Comparison of ENCODE assay signal across 8 cellular contexts in the genomic region with DNA sequence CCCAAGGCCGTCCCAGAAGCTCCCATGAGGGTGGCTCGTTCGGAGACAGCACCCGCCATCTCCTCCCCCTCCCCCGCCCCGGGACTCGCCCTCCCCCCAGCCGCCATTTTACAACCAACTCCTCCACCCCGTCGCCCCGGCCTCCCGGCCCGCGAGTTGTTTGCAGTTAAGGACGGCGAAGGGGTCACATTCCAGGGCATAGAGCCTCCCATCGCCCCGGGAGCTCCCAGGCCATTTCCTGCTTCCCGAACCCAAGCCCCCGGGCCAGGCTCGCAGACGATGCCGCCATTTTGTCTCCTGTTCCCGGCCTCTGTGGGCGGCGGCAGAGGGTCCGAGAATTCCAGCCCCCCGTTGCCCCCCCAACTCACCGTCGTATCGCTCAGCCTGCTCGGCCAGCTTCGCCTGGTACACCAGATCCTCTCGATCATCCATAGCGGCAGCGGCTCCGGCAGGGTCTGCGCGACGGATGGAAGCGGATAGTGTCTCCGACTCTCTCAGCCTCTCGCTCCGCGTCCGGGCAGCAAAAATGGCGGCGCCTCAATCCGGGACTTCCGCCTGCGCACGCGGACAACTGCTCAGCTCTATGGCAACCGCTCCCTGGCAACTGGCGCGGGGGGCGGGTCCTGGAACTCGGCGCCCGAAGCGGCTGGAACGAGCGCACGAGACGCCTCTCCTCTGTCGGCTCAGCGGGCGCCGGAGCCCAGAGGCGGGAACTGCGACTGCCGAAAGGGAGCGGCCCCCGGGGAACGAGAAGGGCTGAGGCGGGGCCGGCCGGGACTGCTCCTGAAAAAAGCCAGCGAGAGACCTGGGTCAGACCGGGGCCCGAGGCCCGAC. TPM values are rescaled to one million over a fixed set of nuclear protein-coding genes. Genes with fewer than 3 reads are reported as not detected.
DNase-seq lines count a peak whose midpoint lies in the region; ATAC-seq and TF ChIP-seq lines count a peak whose summit lies in the region.

Gene YWHAE (minus strand): TSS at position 544 of the 834 bp plus-strand sequence. CDS start 112 bp downstream, at position 432.

- peak within 1 kb of the TSS; percentile 97 for H3K4me3 Mint-ChIP-seq in activated naive CD4-positive, alpha-beta T cell treated with anti-CD3 and anti-CD28 coated beads, Interleukin-2, amount 10 ng/mL, durations not matched to agents 7 days and 5 days

- H3K9me3 Mint-ChIP-seq in activated naive CD4-positive, alpha-beta T cell treated with anti-CD3 and anti-CD28 coated beads, Interleukin-2, amount 10 ng/mL, durations not matched to agents 7 days and 5 days, result no peaks in the 10 kb centered on the region

- no peak for TF ChIP-seq EP300 in gastroesophageal sphincter (IDR thresholded peaks at IDR 0.05)

- peak; percentile 66 for DNase-seq in GF-D8 (lab: John Stamatoyannopoulos, UW)
- peak; percentile 72 for DNase-seq in HFF-Myc (ENCODE audit: extremely low read depth, low read depth)
- peak; percentile 88 for DNase-seq in NAMALWA (ENCODE audit: low spot score)
- peak; percentile 97 for DNase-seq in SK-N-DZ (ENCODE audit: low spot score)
- DNase-seq in activated naive CD4-positive, alpha-beta T cell treated with anti-CD3 and anti-CD28 coated beads, Interleukin-2, amount 10 ng/mL, durations not matched to agents 7 days and 5 days, result peak; percentile 98
- peak; percentile 65 for DNase-seq in non-pigmented ciliary epithelial cell (ENCODE audit: low read depth)
- DNase-seq in superior temporal gyrus (ENCODE audit: extremely low spot score), result peak; percentile 97

- peaks cover 25% of the 10 kb centered on the region for H3K36me3 Mint-ChIP-seq in activated naive CD4-positive, alpha-beta T cell treated with anti-CD3 and anti-CD28 coated beads, Interleukin-2, amount 10 ng/mL, durations not matched to agents 7 days and 5 days

- H3K4me3 ChIP-seq in HFF-Myc (replicated peaks; ENCODE audit: low read depth, low read length) (peak within 1 kb of the TSS; percentile 99), gastroesophageal sphincter (peak within 1 kb of the TSS; percentile 80 to 83)

- ATAC-seq in gastroesophageal sphincter, result peak; percentile 99

- WGBS in gastroesophageal sphincter (ENCODE audit: low coverage in 1 of 2), 2 donors, result 0 to 3% methylated on average over 14 to 17 of the region's 82 CpGs

- peaks cover 14% of the 10 kb centered on the region for H3K27me3 Mint-ChIP-seq in activated naive CD4-positive, alpha-beta T cell treated with anti-CD3 and anti-CD28 coated beads, Interleukin-2, amount 10 ng/mL, durations not matched to agents 7 days and 5 days

- H3K4me1 Mint-ChIP-seq in activated naive CD4-positive, alpha-beta T cell treated with anti-CD3 and anti-CD28 coated beads, Interleukin-2, amount 10 ng/mL, durations not matched to agents 7 days and 5 days, result peaks cover 26% of the 10 kb centered on the region

- H3K9me3 ChIP-seq in gastroesophageal sphincter, result no peaks in the 10 kb centered on the region

- no peaks in the 10 kb centered on the region for H3K27me3 ChIP-seq in gastroesophageal sphincter

- H3K36me3 ChIP-seq in gastroesophageal sphincter, result no peaks in the 10 kb centered on the region

- H3K4me1 ChIP-seq in gastroesophageal sphincter, result peaks cover 0 to 48% (median 14%) of the 10 kb centered on the region in 3 donors

- CTCF ChIA-PET in activated naive CD4-positive, alpha-beta T cell treated with anti-CD3 and anti-CD28 coated beads, Interleukin-2, amount 10 ng/mL, durations not matched to agents 7 days and 5 days (lab: Charles Lee), result interaction anchor here (0.6 to 1.4 kb wide), 3 partner anchors 9 to 248 kb away, joined by 3 to 5 read pairs (median 3); no protein-coding TSS in a partner anchor

- no peak for TF ChIP-seq CTCF in HFF-Myc (IDR thresholded peaks at IDR 0.05; ENCODE audit: low read depth, low read length, missing control alignments)
- TF ChIP-seq CTCF in gastroesophageal sphincter (IDR thresholded peaks at IDR 0.05), result peak in 3 of 4 experiments; percentile 17 to 21 (median 18)

- peak within 1 kb of the TSS; percentile 85 to 100 (median 96) for H3K27ac ChIP-seq in gastroesophageal sphincter

- H3K27ac Mint-ChIP-seq in activated naive CD4-positive, alpha-beta T cell treated with anti-CD3 and anti-CD28 coated beads, Interleukin-2, amount 10 ng/mL, durations not matched to agents 7 days and 5 days, result peak within 1 kb of the TSS; percentile 95

- TF ChIP-seq POLR2A in gastroesophageal sphincter (IDR thresholded peaks at IDR 0.05), result peak; percentile 76 to 82

RNA-seq across cellular contexts. Expression of gene YWHAE, which starts in this region (rescaled TPM):
- 655 and 809 TPM in 2 replicates for polyA plus RNA-seq in SK-N-DZ (2014; cell fraction: cytosol; rRNA removed)
- 346 and 460 TPM in 2 replicates for polyA plus RNA-seq in SK-N-DZ (2014; cell fraction: nucleus; rRNA removed)
- 100 to 1,000 TPM; 359 to 456 (median 398) TPM for total RNA-seq in gastroesophageal sphincter

Comparison
In these comparisons a context has a peak if more than half of its experiments do, and no peak if none do; other contexts are left out.
1. Peak in every context shown above with its lines: DNase-seq, ATAC-seq, H3K4me3 ChIP-seq and H3K27ac ChIP-seq.